1 cellular context compared by ENCODE assay signal in the genomic region with DNA sequence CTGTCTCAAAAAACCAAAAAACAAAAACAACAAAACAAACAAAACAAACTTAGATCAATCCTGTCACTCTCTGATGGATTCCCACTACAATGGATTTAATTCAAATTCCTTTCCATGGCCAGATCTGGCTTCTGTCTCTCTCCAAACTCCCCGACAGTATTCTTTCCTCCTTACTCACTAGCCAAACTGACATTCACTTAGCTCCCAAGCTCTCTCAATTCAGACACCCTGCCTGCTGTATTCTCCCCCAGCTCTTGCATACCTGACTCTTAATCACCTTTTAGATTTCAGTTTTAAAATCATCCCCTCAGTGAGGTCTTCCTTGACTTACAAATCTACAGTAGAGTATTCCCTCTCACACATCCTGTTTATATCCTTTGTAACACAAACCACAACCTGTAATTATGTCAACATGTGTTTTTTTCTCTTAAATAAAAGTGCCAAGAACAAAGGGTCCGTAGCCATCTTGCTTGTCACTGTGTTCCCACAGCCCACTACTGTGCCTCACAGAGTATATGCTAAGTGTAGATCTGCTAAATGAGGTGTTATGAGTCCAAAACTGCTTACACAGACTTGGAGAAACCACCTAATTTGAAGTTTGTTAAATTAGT.
TF ChIP-seq lines count a peak whose summit lies in the region.

No MANE protein-coding gene starts in this region.

TF ChIP-seq in GM23338, 12 proteins besides CTCF, POLR2A, EP300 and RAD21 (continued from another document):
- TF ChIP-seq, protein P1, sequence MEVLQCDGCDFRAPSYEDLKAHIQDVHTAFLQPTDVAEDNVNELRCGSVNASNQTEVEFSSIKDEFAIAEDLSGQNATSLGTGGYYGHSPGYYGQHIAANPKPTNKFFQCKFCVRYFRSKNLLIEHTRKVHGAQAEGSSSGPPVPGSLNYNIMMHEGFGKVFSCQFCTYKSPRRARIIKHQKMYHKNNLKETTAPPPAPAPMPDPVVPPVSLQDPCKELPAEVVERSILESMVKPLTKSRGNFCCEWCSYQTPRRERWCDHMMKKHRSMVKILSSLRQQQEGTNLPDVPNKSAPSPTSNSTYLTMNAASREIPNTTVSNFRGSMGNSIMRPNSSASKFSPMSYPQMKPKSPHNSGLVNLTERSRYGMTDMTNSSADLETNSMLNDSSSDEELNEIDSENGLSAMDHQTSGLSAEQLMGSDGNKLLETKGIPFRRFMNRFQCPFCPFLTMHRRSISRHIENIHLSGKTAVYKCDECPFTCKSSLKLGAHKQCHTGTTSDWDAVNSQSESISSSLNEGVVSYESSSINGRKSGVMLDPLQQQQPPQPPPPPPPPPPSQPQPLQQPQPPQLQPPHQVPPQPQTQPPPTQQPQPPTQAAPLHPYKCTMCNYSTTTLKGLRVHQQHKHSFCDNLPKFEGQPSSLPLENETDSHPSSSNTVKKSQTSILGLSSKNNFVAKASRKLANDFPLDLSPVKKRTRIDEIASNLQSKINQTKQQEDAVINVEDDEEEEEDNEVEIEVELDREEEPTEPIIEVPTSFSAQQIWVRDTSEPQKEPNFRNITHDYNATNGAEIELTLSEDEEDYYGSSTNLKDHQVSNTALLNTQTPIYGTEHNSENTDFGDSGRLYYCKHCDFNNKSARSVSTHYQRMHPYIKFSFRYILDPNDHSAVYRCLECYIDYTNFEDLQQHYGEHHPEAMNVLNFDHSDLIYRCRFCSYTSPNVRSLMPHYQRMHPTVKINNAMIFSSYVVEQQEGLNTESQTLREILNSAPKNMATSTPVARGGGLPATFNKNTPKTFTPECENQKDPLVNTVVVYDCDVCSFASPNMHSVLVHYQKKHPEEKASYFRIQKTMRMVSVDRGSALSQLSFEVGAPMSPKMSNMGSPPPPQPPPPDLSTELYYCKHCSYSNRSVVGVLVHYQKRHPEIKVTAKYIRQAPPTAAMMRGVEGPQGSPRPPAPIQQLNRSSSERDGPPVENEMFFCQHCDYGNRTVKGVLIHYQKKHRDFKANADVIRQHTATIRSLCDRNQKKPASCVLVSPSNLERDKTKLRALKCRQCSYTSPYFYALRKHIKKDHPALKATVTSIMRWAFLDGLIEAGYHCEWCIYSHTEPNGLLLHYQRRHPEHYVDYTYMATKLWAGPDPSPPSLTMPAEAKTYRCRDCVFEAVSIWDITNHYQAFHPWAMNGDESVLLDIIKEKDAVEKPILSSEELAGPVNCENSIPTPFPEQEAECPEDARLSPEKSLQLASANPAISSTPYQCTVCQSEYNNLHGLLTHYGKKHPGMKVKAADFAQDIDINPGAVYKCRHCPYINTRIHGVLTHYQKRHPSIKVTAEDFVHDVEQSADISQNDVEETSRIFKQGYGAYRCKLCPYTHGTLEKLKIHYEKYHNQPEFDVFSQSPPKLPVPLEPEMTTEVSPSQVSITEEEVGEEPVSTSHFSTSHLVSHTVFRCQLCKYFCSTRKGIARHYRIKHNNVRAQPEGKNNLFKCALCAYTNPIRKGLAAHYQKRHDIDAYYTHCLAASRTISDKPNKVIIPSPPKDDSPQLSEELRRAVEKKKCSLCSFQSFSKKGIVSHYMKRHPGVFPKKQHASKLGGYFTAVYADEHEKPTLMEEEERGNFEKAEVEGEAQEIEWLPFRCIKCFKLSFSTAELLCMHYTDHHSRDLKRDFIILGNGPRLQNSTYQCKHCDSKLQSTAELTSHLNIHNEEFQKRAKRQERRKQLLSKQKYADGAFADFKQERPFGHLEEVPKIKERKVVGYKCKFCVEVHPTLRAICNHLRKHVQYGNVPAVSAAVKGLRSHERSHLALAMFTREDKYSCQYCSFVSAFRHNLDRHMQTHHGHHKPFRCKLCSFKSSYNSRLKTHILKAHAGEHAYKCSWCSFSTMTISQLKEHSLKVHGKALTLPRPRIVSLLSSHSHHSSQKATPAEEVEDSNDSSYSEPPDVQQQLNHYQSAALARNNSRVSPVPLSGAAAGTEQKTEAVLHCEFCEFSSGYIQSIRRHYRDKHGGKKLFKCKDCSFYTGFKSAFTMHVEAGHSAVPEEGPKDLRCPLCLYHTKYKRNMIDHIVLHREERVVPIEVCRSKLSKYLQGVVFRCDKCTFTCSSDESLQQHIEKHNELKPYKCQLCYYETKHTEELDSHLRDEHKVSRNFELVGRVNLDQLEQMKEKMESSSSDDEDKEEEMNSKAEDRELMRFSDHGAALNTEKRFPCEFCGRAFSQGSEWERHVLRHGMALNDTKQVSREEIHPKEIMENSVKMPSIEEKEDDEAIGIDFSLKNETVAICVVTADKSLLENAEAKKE (CRISPR knock-in tag; IDR thresholded peaks at IDR 0.05): no peak
- TF ChIP-seq POLR2AphosphoS5 (IDR thresholded peaks at IDR 0.05; ENCODE audit: low read depth) (no peak), ZNF114 (CRISPR knock-in tag; IDR thresholded peaks at IDR 0.05) (no peak), JUNB (IDR thresholded peaks at IDR 0.05; ENCODE audit: unreplicated experiment) (no peak), EZH2phosphoT487 (IDR thresholded peaks at IDR 0.05; ENCODE audit: unreplicated experiment) (no peak), CREB1 (CRISPR knock-in tag; IDR thresholded peaks at IDR 0.05; ENCODE audit: low read depth) (no peak), STAT1 (IDR thresholded peaks at IDR 0.05; ENCODE audit: unreplicated experiment) (no peak), ZNF331 (CRISPR knock-in tag; IDR thresholded peaks at IDR 0.05; ENCODE audit: low read depth) (no peak)
- TF ChIP-seq, protein P2, sequence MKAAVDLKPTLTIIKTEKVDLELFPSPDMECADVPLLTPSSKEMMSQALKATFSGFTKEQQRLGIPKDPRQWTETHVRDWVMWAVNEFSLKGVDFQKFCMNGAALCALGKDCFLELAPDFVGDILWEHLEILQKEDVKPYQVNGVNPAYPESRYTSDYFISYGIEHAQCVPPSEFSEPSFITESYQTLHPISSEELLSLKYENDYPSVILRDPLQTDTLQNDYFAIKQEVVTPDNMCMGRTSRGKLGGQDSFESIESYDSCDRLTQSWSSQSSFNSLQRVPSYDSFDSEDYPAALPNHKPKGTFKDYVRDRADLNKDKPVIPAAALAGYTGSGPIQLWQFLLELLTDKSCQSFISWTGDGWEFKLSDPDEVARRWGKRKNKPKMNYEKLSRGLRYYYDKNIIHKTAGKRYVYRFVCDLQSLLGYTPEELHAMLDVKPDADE (IDR thresholded peaks at IDR 0.05): no peak
